18 cellular contexts compared by ENCODE assay signal in the genomic region with DNA sequence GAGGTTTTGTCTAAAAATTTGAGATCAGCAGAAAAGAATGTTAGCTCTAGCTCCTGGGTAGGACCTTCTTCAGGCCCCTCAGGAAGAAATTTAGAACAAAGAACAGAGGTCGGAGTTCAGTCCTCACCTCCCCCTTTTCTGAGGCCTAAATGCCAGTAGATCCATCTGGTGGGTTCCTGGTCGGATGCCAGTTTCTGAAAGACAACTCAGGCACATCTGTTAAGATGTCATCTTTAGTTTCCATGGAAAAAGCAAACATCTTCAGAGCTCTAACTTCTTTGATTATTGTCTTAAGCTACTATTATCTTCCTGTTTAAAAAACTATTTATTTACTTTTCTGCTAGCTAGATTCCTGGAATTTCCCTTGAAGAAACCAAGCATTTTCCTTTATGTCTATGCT. TPM values are rescaled to one million over a fixed set of nuclear protein-coding genes. Genes with fewer than 3 reads are reported as not detected.
A peak's percentile ranks its signal among the peaks of the same experiment; 100 is the strongest.
DNase-seq lines count a peak whose midpoint lies in the region; ATAC-seq, FAIRE-seq and TF ChIP-seq lines count a peak whose summit lies in the region.
"Had no signal": no experiment of that assay in that cellular context is flagged by ENCODE, and none has a peak within 500 bp of the region (broad histone marks: within the 10 kb centered on the region; RNA-seq: fewer than 3 reads in every experiment).

No MANE protein-coding gene starts in this region.

- H2AFZ ChIP-seq in hepatocyte (no peak overlapping the region), neuronal stem cell (ENCODE audit: low read length) (no peak overlapping the region)

- H3K9me2 ChIP-seq in hepatocyte (replicated peaks; ENCODE audit: insufficient read depth): no peaks in the 10 kb centered on the region

- H3K27ac ChIP-seq in hepatocyte (peak overlapping the region; percentile 4), neuronal stem cell (replicated peaks; ENCODE audit: low read length) (no peak overlapping the region), small intestine (ENCODE audit: low read depth in 1 of 2, low read length in 1 of 2) (no peak overlapping the region)
- H3K27ac ChIP-seq: BLaER1 had no signal

- no peak overlapping the region for H4K91ac ChIP-seq in neuronal stem cell (ENCODE audit: low read depth, low read length, poor library complexity)

- peaks cover 7% of the 10 kb centered on the region for H3K4me1 ChIP-seq in hepatocyte (ENCODE audit: insufficient read depth)
- H3K4me1 ChIP-seq in neuronal stem cell (ENCODE audit: control insufficient read depth in 2 of 2, insufficient read depth in 1 of 2, low read depth in 1 of 2, low read length in 2 of 2): no peaks in the 10 kb centered on the region
- no peaks in the 10 kb centered on the region for H3K4me1 ChIP-seq in small intestine (ENCODE audit: control insufficient read depth in 2 of 2, insufficient read depth in 1 of 2, low read depth in 1 of 2, low read length in 1 of 2)
- H3K4me1 ChIP-seq: BLaER1 had no signal

- H3K4me2 ChIP-seq in hepatocyte (no peak overlapping the region), neuronal stem cell (ENCODE audit: insufficient read depth, low read length, poor library complexity, severe bottlenecking) (no peak overlapping the region)
- H3K4me2 ChIP-seq: BLaER1 had no signal

- H3K27me3 ChIP-seq in MG63 (no peaks in the 10 kb centered on the region), hepatocyte (no peaks in the 10 kb centered on the region), neuronal stem cell (ENCODE audit: control insufficient read depth in 3 of 3, insufficient read depth in 3 of 3, low read depth in 1 of 3, low read length in 3 of 3) (no peaks in the 10 kb centered on the region), small intestine (ENCODE audit: control insufficient read depth in 2 of 2, insufficient read depth in 2 of 2, low read length in 2 of 2) (no peaks in the 10 kb centered on the region)
- H3K27me3 ChIP-seq: BLaER1 had no signal

- H3K23ac ChIP-seq in neuronal stem cell (ENCODE audit: low read depth, low read length, poor library complexity): no peak overlapping the region

- H3K79me2 ChIP-seq in hepatocyte: no peaks in the 10 kb centered on the region

- H3K9ac ChIP-seq in neuronal stem cell (ENCODE audit: low read depth, low read length, poor library complexity): no peak overlapping the region
- H3K9ac ChIP-seq: BLaER1 had no signal

- no peak overlapping the region for H4K8ac ChIP-seq in neuronal stem cell (ENCODE audit: low read depth, low read length)

- H3K9me3 Mint-ChIP-seq in HFFc6: peaks cover 4% of the 10 kb centered on the region; the same call in 1 of the 2 replicates

- no peaks in the 10 kb centered on the region for H3K79me1 ChIP-seq in neuronal stem cell (ENCODE audit: low read depth, low read length)

- H3K36me3 Mint-ChIP-seq in HFFc6 (ENCODE audit: low read depth): no peaks in the 10 kb centered on the region
- H3K36me3 Mint-ChIP-seq: CD4-positive, alpha-beta memory T cell had no signal

- no peak overlapping the region for H2BK120ac ChIP-seq in neuronal stem cell (ENCODE audit: low read depth, low read length)

- H3K36me3 ChIP-seq in MG63 (no peaks in the 10 kb centered on the region; the same call in 1 of the 2 replicates), hepatocyte (replicated peaks; ENCODE audit: insufficient read depth, low read depth) (no peaks in the 10 kb centered on the region), neuronal stem cell (replicated peaks in 1 of 2; ENCODE audit: control insufficient read depth in 2 of 2, insufficient read depth in 2 of 2, low read length in 2 of 2) (no peaks in the 10 kb centered on the region), small intestine (ENCODE audit: control insufficient read depth in 2 of 2, insufficient read depth in 2 of 2, low read length in 2 of 2) (no peaks in the 10 kb centered on the region)
- H3K36me3 ChIP-seq: BLaER1 had no signal

- FAIRE-seq in small intestine (lab: Jason Lieb, UNC): no peak
- FAIRE-seq: GM12892, GM18507 had no signal

- H2BK5ac ChIP-seq in neuronal stem cell (ENCODE audit: low read length): no peak overlapping the region

- H3K27me3 Mint-ChIP-seq in HFFc6 (ENCODE audit: insufficient read depth): peaks cover 13% of the 10 kb centered on the region

- ATAC-seq in HG03108 (IDR thresholded peaks at IDR 0.05; ENCODE audit: unreplicated experiment): no peak
- ATAC-seq: HCT116 had no signal

- H3K4ac ChIP-seq in neuronal stem cell (ENCODE audit: low read length): no peak overlapping the region

- H3K4me3 ChIP-seq in MG63 (no peak overlapping the region), astrocyte of the spinal cord (ENCODE audit: low read depth, low read length) (no peak overlapping the region), hepatocyte (no peak overlapping the region), neuronal stem cell (ENCODE audit: low read length in 2 of 2) (no peak overlapping the region), small intestine (ENCODE audit: low read depth in 1 of 2, low read length in 2 of 2) (no peak overlapping the region)
- H3K4me3 ChIP-seq: BLaER1 had no signal

- no peak overlapping the region for H2AK5ac ChIP-seq in neuronal stem cell (ENCODE audit: low read depth, low read length)

- H2BK15ac ChIP-seq in neuronal stem cell (ENCODE audit: low read length): no peak overlapping the region

- no peaks in the 10 kb centered on the region for H4K20me1 ChIP-seq in hepatocyte (ENCODE audit: insufficient read depth, poor library complexity, severe bottlenecking)
- H4K20me1 ChIP-seq: BLaER1 had no signal

- WGBS in hepatocyte (ENCODE audit: low lambda C conversion rate, missing lambda C conversion rate): 78% methylated on average over 2 of the region's 2 CpGs
- WGBS in neuronal stem cell (ENCODE audit: extremely low coverage in 2 of 2, insufficient read length in 2 of 2, insufficient replicate concordance in 1 of 2), 2 donors: no CpG with 5 or more reads among the region's 2 CpGs
- WGBS in small intestine, 3 donors: 80 to 94% (median 92%) methylated on average over 2 of the region's 2 CpGs

- H2BK12ac ChIP-seq in neuronal stem cell (ENCODE audit: low read length): no peak overlapping the region

- H3K14ac ChIP-seq in neuronal stem cell (ENCODE audit: low read length): no peak overlapping the region

- no peak overlapping the region for H3K18ac ChIP-seq in neuronal stem cell (ENCODE audit: low read length)

- peaks cover 24% of the 10 kb centered on the region for H3K4me1 Mint-ChIP-seq in HFFc6 (ENCODE audit: low read depth)

- in situ Hi-C loops in astrocyte of the spinal cord (cut with HindIII; ENCODE audit: low sequenced_read_pairs): no loop called here

- H3K4me3 Mint-ChIP-seq in HFFc6: no peak overlapping the region
- H3K4me3 Mint-ChIP-seq: CD14-positive monocyte; CD4-positive, alpha-beta memory T cell had no signal

- no peak overlapping the region for H3K27ac Mint-ChIP-seq in HFFc6
- H3K27ac Mint-ChIP-seq: CD14-positive monocyte; CD4-positive, alpha-beta memory T cell had no signal

- TF ChIP-seq CTCF in astrocyte of the spinal cord (IDR thresholded peaks at IDR 0.05; ENCODE audit: low read depth, low read length): no peak
- TF ChIP-seq CTCF in hepatocyte (IDR thresholded peaks at IDR 0.05; ENCODE audit: poor library complexity): no peak
- no peak for TF ChIP-seq CTCF in HFFc6 (IDR thresholded peaks at IDR 0.05)

- H3K9me3 ChIP-seq in MG63 (peaks cover 7% of the 10 kb centered on the region), hepatocyte (ENCODE audit: low read depth) (no peaks in the 10 kb centered on the region), neuronal stem cell (replicated peaks in 1 of 2; ENCODE audit: control insufficient read depth in 2 of 2, insufficient read depth in 1 of 2, low read depth in 1 of 2, low read length in 2 of 2) (peaks cover 1 to 7% of the 10 kb centered on the region in 2 donors), small intestine (ENCODE audit: control insufficient read depth, low read depth) (no peaks in the 10 kb centered on the region)
- H3K9me3 ChIP-seq: BLaER1 had no signal

- peak; percentile 46 for DNase-seq in EH (ENCODE audit: low read depth)
- peak; percentile 24 for DNase-seq in MG63
- peak; percentile 62 for DNase-seq in astrocyte of the spinal cord (ENCODE audit: low read depth, low spot score)
- no peak for DNase-seq in hepatocyte (ENCODE audit: low spot score)
- DNase-seq in neuronal stem cell (ENCODE audit: low spot score): no peak
- DNase-seq in HFFc6: no peak
- DNase-seq in small intestine: no peak
- DNase-seq: 8988T; CD4-positive, alpha-beta memory T cell; GDM1; GOT3; H7 had no signal

RNA-seq across cellular contexts. Expression of gene USP25, which starts 37.1 kb away (rescaled TPM):
- 16.4 and 25.1 TPM in 2 replicates for total RNA-seq in MG63 (2014; rRNA removed; shearing (Covaris generic); ENCODE audit: low replicate concordance)
- total RNA-seq in hepatocyte: 49.8 and 59.5 TPM in 2 replicates
- polyA plus RNA-seq in hepatocyte (18.7 and 22.2 TPM in 2 replicates), small intestine (1 to 10 TPM; 8.1 to 9.1 (median 8.6) TPM)
- polyA plus RNA-seq in neuronal stem cell (2013, experiment 1 of 2): 11.9 TPM
- polyA plus RNA-seq in neuronal stem cell (2013, experiment 2 of 2): 11.7 TPM
- total RNA-seq in HFFc6 (2021; fragmentation: NEBNext Ultra II Directional; extraction: Animal tissue kit (Norgen Biotek cat#: 25700)): 10 to 100 TPM; 13.8 to 18.3 (median 16.6) TPM

Comparison
In these comparisons a context has a peak if more than half of its experiments do, and no peak if none do; other contexts are left out.
1. DNase-seq: peak in EH (single experiment), MG63 (single experiment) and astrocyte of the spinal cord (single experiment); none in hepatocyte (single experiment), neuronal stem cell (single experiment), HFFc6 (single experiment) and small intestine (single experiment).